Comparison of ENCODE assay signal across 28 cellular contexts in the genomic region with DNA sequence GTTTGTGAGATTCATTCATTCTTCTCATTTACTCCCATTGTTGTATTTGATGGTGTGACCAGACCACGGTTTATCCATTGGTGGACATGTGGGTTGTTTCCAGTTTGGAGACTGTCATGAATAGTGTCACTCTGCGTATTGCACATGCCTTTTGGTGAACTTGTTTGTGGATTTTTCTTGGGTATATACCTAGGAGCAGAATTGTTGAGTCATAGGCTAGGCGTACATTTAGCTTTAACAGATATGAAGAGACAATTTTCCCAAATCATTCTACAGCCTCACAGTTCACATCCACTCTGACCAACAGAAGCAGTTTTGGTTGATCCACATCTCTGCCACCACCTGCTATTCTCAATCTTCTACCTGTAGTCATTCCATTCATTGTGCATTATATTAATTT.
DNase-seq lines count a peak whose midpoint lies in the region; ATAC-seq, FAIRE-seq and TF ChIP-seq lines count a peak whose summit lies in the region.
"Had no signal": no experiment of that assay in that cellular context is flagged by ENCODE, and none has a peak within 500 bp of the region (broad histone marks: within the 10 kb centered on the region; RNA-seq: fewer than 3 reads in every experiment).

No MANE protein-coding gene starts in this region.

- no peaks in the 10 kb centered on the region for H3K9me3 Mint-ChIP-seq in activated T-cell treated with anti-CD3 and anti-CD28 coated beads, Interleukin-2, amount 50 U/mL, for 4 hours
- H3K9me3 Mint-ChIP-seq: CD14-positive monocyte; CD4-positive, alpha-beta memory T cell; CD8-positive, alpha-beta memory T cell had no signal

- H3K4me1 Mint-ChIP-seq in activated T-cell treated with anti-CD3 and anti-CD28 coated beads, Interleukin-2, amount 50 U/mL, for 4 hours (ENCODE audit: low read depth), result no peaks in the 10 kb centered on the region
- H3K4me1 Mint-ChIP-seq: CD4-positive, alpha-beta memory T cell; CD4-positive, CD25-positive, alpha-beta regulatory T cell; CD8-positive, alpha-beta memory T cell had no signal

- H4K20me1 ChIP-seq in K562 (replicated peaks; ENCODE audit: control insufficient read depth, insufficient read depth, low read length), result peaks cover 10% of the 10 kb centered on the region; the same call in 1 of the 2 replicates
- H4K20me1 ChIP-seq: BLaER1 had no signal

- DNase-seq in HTR-8/SVneo (ENCODE audit: insufficient read length, low spot score) (no peak), K562 (ENCODE audit: extremely low read depth in 1 of 4, low spot score in 3 of 4) (no peak), ecto neural progenitor cell (ENCODE audit: low spot score) (peak; percentile 18), urothelium cell line (ENCODE audit: low spot score) (no peak), H7 (no peak), cerebellar nuclear complex (lab: John Stamatoyannopoulos, UW) (no peak), upper lobe of left lung (no peak)
- DNase-seq in activated T-cell treated with anti-CD3 and anti-CD28 coated beads, Interleukin-2, amount 50 U/mL, for 4 hours, result no peak
- DNase-seq: 8988T; ACHN; BE2C; C1 segment of cervical spinal cord; CD4-positive, alpha-beta memory T cell; CD4-positive, CD25-positive, alpha-beta regulatory T cell; CD8-positive, alpha-beta memory T cell; COR-L47; DMS 273 treated with DMSO at 0.1 percent for 48 hours; DMS153; DMS53; DMS79; DND-41; GDM1 had no signal

- intact Hi-C loops in K562 (cut with micrococcal nuclease), result no loop called here

- H3K27me3 Mint-ChIP-seq in activated T-cell treated with anti-CD3 and anti-CD28 coated beads, Interleukin-2, amount 50 U/mL, for 4 hours (ENCODE audit: low read depth), result peaks cover 2% of the 10 kb centered on the region
- H3K27me3 Mint-ChIP-seq: CD4-positive, alpha-beta memory T cell; CD4-positive, CD25-positive, alpha-beta regulatory T cell had no signal

- ATAC-seq in K562 (no peak), upper lobe of left lung (ENCODE audit: low FRiP score in 2 of 2) (no peak)
- ATAC-seq in activated T-cell treated with anti-CD3 and anti-CD28 coated beads, Interleukin-2, amount 50 U/mL, for 4 hours, result no peak
- ATAC-seq: GM12878 had no signal

- H3K9me3 ChIP-seq in K562 (replicated peaks; ENCODE audit: control insufficient read depth, insufficient read depth, low read depth, low read length), result no peaks in the 10 kb centered on the region
- H3K9me3 ChIP-seq in upper lobe of left lung, result no peaks in the 10 kb centered on the region
- H3K9me3 ChIP-seq: BE2C, BLaER1 had no signal

- 1% methylated on average over 3 of the region's 3 CpGs for WGBS in K562 (ENCODE audit: insufficient coverage, low coverage, missing lambda C conversion rate)
- WGBS in upper lobe of left lung, 2 donors, result 95 to 100% methylated on average over 3 of the region's 3 CpGs

- peaks cover 6 to 17% of the 10 kb centered on the region in 2 experiments; a peak in 2 of 5 replicates for H3K4me1 ChIP-seq in K562 (replicated peaks in 1 of 2; ENCODE audit: control insufficient read depth in 2 of 2, insufficient read depth in 2 of 2, low read length in 2 of 2)
- H3K4me1 ChIP-seq in upper lobe of left lung, result peaks cover 5 to 24% (median 13%) of the 10 kb centered on the region in 4 donors
- H3K4me1 ChIP-seq: BE2C had no signal

- POLR2A ChIA-PET in K562 (lab: Yijun Ruan, JAX), result interaction anchor here (0.5 to 1.2 kb wide), 2 partner anchors 11 to 59 kb away, joined by 3 to 5 read pairs; no protein-coding TSS in a partner anchor

- TF ChIP-seq RAD21 in K562 (CRISPR knock-in tag; conservative IDR thresholded peaks at IDR 0.05 in 1 of 2, IDR thresholded peaks at IDR 0.05 in 1 of 2), result no peak

- H3K36me3 Mint-ChIP-seq in activated T-cell treated with anti-CD3 and anti-CD28 coated beads, Interleukin-2, amount 50 U/mL, for 4 hours (ENCODE audit: insufficient read depth), result no peaks in the 10 kb centered on the region
- H3K36me3 Mint-ChIP-seq: CD4-positive, alpha-beta memory T cell; CD4-positive, CD25-positive, alpha-beta regulatory T cell; CD8-positive, alpha-beta memory T cell had no signal

- H3K27ac ChIP-seq in K562 (ENCODE audit: extremely low read depth, low read depth, low read length), result no peak overlapping the region
- no peak overlapping the region for H3K27ac ChIP-seq in upper lobe of left lung
- H3K27ac ChIP-seq: BLaER1 had no signal

- TF ChIP-seq CTCF in K562 (IDR thresholded peaks at IDR 0.05 in 2 of 3, conservative IDR thresholded peaks at IDR 0.05 in 1 of 3; ENCODE audit: insufficient read depth in 2 of 3, low read depth in 1 of 3, low read length in 3 of 3) (no peak), upper lobe of left lung (IDR thresholded peaks at IDR 0.05) (no peak)

- no peaks in the 10 kb centered on the region for H3K79me2 ChIP-seq in K562 (ENCODE audit: control insufficient read depth, insufficient read depth, low read length)

- TF ChIP-seq EP300 in K562 (IDR thresholded peaks at IDR 0.05; ENCODE audit: low read length) (no peak), upper lobe of left lung (IDR thresholded peaks at IDR 0.05) (no peak)

- FAIRE-seq in HTR-8/SVneo (lab: Jason Lieb, UNC), result peak; percentile 70
- FAIRE-seq in K562 (lab: Jason Lieb, UNC), result no peak
- peak; percentile 62 for FAIRE-seq in urothelium cell line (lab: Jason Lieb, UNC)
- FAIRE-seq: A204.1, GM12878, GM12892, GM18507 had no signal

- H2AFZ ChIP-seq in K562 (ENCODE audit: low read depth, low read length), result no peak overlapping the region

- no peak overlapping the region for H3K4me3 ChIP-seq in K562
- H3K4me3 ChIP-seq in H7 (ENCODE audit: insufficient read depth, low read depth, low read length), result no peak overlapping the region
- H3K4me3 ChIP-seq in upper lobe of left lung, result no peak overlapping the region
- H3K4me3 ChIP-seq: BLaER1, GM12878 had no signal

- no peak overlapping the region for H3K9ac ChIP-seq in K562 (ENCODE audit: insufficient read depth in 1 of 2, low read depth in 2 of 2, low read length in 2 of 2)
- H3K9ac ChIP-seq: BLaER1 had no signal

- H3K36me3 ChIP-seq in K562 (ENCODE audit: control insufficient read depth, insufficient read depth, low read length), result no peaks in the 10 kb centered on the region
- H3K36me3 ChIP-seq in H7 (replicated peaks; ENCODE audit: control insufficient read depth, insufficient read depth, low read length), result no peaks in the 10 kb centered on the region
- H3K36me3 ChIP-seq in upper lobe of left lung, result no peaks in the 10 kb centered on the region
- H3K36me3 ChIP-seq: BE2C, BLaER1 had no signal

- CTCF ChIA-PET in K562 (lab: Yijun Ruan, JAX; ENCODE audit: low intra/inter-chr PET ratio), result no interaction called here

- no peaks in the 10 kb centered on the region for H3K9me1 ChIP-seq in K562 (ENCODE audit: control insufficient read depth, insufficient read depth, low read length)

- H3K4me2 ChIP-seq in K562 (ENCODE audit: insufficient read depth, low read length), result no peak overlapping the region
- H3K4me2 ChIP-seq: BLaER1 had no signal

- no TSS peak for BruUV-seq in K562 (replicated peaks; lab: Mats Ljungman, UMichigan)

- H3K27me3 ChIP-seq in K562 (ENCODE audit: control insufficient read depth in 2 of 2, insufficient read depth in 2 of 2, low read length in 2 of 2) (peaks cover 18 to 52% of the 10 kb centered on the region in 2 experiments; a peak in 4 of 5 replicates), H7 (ENCODE audit: control insufficient read depth, insufficient read depth, low read length) (no peaks in the 10 kb centered on the region), upper lobe of left lung (no peaks in the 10 kb centered on the region)
- H3K27me3 ChIP-seq: BE2C, BLaER1 had no signal

- TF ChIP-seq POLR2A in K562 (conservative IDR thresholded peaks at IDR 0.05) (no peak), upper lobe of left lung (IDR thresholded peaks at IDR 0.05) (no peak)

- no peak overlapping the region for H3K4me3 Mint-ChIP-seq in activated T-cell treated with anti-CD3 and anti-CD28 coated beads, Interleukin-2, amount 50 U/mL, for 4 hours
- H3K4me3 Mint-ChIP-seq: CD14-positive monocyte; CD4-positive, alpha-beta memory T cell; CD8-positive, alpha-beta memory T cell had no signal

- in situ Hi-C loops in K562 (cut with MboI), result no loop called here

TF ChIP-seq in K562, 482 proteins besides CTCF, POLR2A, EP300 and RAD21:
- TF ChIP-seq NFE2 (IDR thresholded peaks at IDR 0.05; ENCODE audit: low read depth), result peak; percentile 39; the same call in 1 of the 2 replicates
- TF ChIP-seq NELFE (IDR thresholded peaks at IDR 0.05; ENCODE audit: insufficient read depth, insufficient read length), result no peak
- no peak for TF ChIP-seq NCOA4 (IDR thresholded peaks at IDR 0.05; ENCODE audit: partially characterized antibody)
- TF ChIP-seq ZNF77 (CRISPR knock-in tag; IDR thresholded peaks at IDR 0.05), result no peak
- no peak for TF ChIP-seq NRF1 (conservative IDR thresholded peaks at IDR 0.05 in 1 of 2, IDR thresholded peaks at IDR 0.05 in 1 of 2)
- peak; percentile 51 for TF ChIP-seq MAFG (tag; conservative IDR thresholded peaks at IDR 0.05)
